ENCODE assay signal across 8 cellular contexts in the genomic region with DNA sequence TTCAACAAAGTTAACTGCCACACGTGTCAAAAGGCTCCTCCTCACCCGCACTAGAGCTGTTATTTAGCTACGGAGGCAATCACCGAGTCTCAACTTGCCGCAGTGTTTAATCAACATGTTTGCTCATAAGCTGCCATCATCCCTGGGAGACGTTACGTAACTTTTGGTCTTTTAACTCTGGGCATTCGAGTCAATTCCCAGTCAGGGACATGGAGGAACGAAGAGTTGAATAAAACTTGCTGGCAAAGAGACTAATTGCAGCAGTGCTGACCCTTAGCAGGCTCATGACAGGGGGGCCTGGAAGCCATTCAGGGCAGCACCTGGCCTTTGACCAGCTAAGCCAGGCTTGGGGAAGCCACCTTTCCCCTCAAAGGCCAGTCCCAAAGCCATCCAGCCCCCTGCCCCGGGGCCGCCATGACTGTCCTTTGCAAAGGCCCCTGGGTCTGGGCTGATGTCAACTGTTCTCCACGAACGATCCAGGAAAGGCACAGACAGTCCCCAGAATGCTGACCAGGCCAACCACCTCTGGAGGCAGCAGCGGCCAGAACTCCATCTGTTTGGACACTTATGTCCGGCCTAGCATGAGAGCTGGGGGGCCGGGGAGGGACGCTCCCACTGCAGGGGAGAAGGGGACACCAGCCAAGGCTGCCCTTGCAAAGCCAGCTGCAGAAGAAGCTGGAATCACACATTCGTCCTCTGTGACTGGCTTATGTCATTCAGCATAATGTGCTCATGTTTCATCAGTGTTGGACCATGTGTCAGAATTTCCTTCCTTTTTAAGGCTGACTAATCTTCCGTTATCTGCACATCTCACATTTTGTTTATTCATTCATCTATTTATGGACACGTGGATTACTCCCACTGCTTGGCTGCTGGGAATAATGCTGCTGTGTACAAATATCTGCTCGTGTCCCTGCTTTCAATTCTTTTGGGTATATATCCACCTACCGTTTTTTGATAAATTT. TPM values are rescaled to one million over a fixed set of nuclear protein-coding genes. Genes with fewer than 3 reads are reported as not detected.
DNase-seq lines count a peak whose midpoint lies in the region; ATAC-seq and TF ChIP-seq lines count a peak whose summit lies in the region.

No MANE protein-coding gene starts in this region.

- TF ChIP-seq POLR2A in testis (IDR thresholded peaks at IDR 0.05), result no peak

- ATAC-seq in HG03159 (IDR thresholded peaks at IDR 0.05; ENCODE audit: unreplicated experiment), result no peak

- 43 to 54% methylated on average over 18 to 22 of the region's 22 CpGs for WGBS in testis, 2 donors

- no peak overlapping the region for H3K9ac ChIP-seq in adipocyte (ENCODE audit: low read length)

- no peak overlapping the region for H3K4me3 ChIP-seq in adipocyte (ENCODE audit: low read length)
- no peak overlapping the region for H3K4me3 ChIP-seq in right atrium auricular region
- no peak overlapping the region for H3K4me3 ChIP-seq in testis

- no peaks in the 10 kb centered on the region for H3K9me3 ChIP-seq in adipocyte (ENCODE audit: control insufficient read depth, low read length)
- no peaks in the 10 kb centered on the region for H3K9me3 ChIP-seq in right atrium auricular region
- H3K9me3 ChIP-seq in testis, result no peaks in the 10 kb centered on the region

- H3K27ac ChIP-seq in right atrium auricular region, result peak overlapping the region; percentile 66 to 72
- peak overlapping the region; percentile 46 for H3K27ac ChIP-seq in testis

- DNase-seq in SKM-1 treated with dmso at 0.1 percent for 144 hours (lab: John Stamatoyannopoulos, UW; ENCODE audit: unreplicated experiment) (peak; percentile 42), SKM-1 (lab: John Stamatoyannopoulos, UW; ENCODE audit: unreplicated experiment) (no peak), adipocyte (ENCODE audit: low read depth) (peak; percentile 49), right atrium auricular region (ENCODE audit: low spot score) (peak; percentile 80), testis (peak; percentile 57), NCI-H526 (lab: John Stamatoyannopoulos, UW) (no peak)
- no peak for DNase-seq in stimulated activated CD4-positive, alpha-beta T cell treated with anti-CD3 and anti-CD28 coated beads, Interleukin-4, amount 100 ng/mL, for 4 hours

- H3K4me1 ChIP-seq in adipocyte (ENCODE audit: control insufficient read depth, insufficient read depth, low read length) (peaks cover 14% of the 10 kb centered on the region), right atrium auricular region (peaks cover 0 to 30% of the 10 kb centered on the region in 2 donors), testis (peaks cover 36% of the 10 kb centered on the region)

- intact Hi-C loops in testis (cut with DNase I; ENCODE audit: low total_unique reads), result no loop called here

- no peaks in the 10 kb centered on the region for H3K36me3 ChIP-seq in adipocyte (ENCODE audit: control insufficient read depth, insufficient read depth, low read length, severe bottlenecking)
- no peaks in the 10 kb centered on the region for H3K36me3 ChIP-seq in right atrium auricular region
- H3K36me3 ChIP-seq in testis (ENCODE audit: low read depth, missing control alignments), result no peaks in the 10 kb centered on the region

- H3K27me3 ChIP-seq in adipocyte (replicated peaks; ENCODE audit: control insufficient read depth, insufficient read depth, low read length), result no peaks in the 10 kb centered on the region
- H3K27me3 ChIP-seq in right atrium auricular region, result no peaks in the 10 kb centered on the region
- H3K27me3 ChIP-seq in testis, result no peaks in the 10 kb centered on the region

- TF ChIP-seq CTCF in right atrium auricular region (IDR thresholded peaks at IDR 0.05) (no peak), testis (IDR thresholded peaks at IDR 0.05) (no peak)

RNA-seq across cellular contexts. Expression of a gene that starts 43.7 kb away (rescaled TPM):
- total RNA-seq in right atrium auricular region (10 to 100 TPM; 14.4 to 19.9 TPM), testis (100 to 1,000 TPM in 1 of 2 donors, 10 to 100 TPM in 1; 95.4 to 156 TPM)
- 43.9 TPM for polyA plus RNA-seq in testis (ENCODE audit: insufficient read depth, low read depth, low replicate concordance)

Comparison
In these comparisons a context has a peak if more than half of its experiments do, and no peak if none do; other contexts are left out.
1. DNase-seq: peak in SKM-1 treated with dmso at 0.1 percent for 144 hours (single experiment), adipocyte (single experiment), right atrium auricular region (single experiment) and testis (single experiment); none in SKM-1 (single experiment), NCI-H526 (0 of 2) and stimulated activated CD4-positive, alpha-beta T cell treated with anti-CD3 and anti-CD28 coated beads, Interleukin-4, amount 100 ng/mL, for 4 hours (0 of 2).
2. RNA of a gene that starts 43.7 kb away (total RNA-seq): 95.4 to 156 TPM in testis; 14.4 to 19.9 TPM in right atrium auricular region; every median in the first group is over 4 times any median in the second.